ENCODE assay signal across 1 cellular context in the genomic region with DNA sequence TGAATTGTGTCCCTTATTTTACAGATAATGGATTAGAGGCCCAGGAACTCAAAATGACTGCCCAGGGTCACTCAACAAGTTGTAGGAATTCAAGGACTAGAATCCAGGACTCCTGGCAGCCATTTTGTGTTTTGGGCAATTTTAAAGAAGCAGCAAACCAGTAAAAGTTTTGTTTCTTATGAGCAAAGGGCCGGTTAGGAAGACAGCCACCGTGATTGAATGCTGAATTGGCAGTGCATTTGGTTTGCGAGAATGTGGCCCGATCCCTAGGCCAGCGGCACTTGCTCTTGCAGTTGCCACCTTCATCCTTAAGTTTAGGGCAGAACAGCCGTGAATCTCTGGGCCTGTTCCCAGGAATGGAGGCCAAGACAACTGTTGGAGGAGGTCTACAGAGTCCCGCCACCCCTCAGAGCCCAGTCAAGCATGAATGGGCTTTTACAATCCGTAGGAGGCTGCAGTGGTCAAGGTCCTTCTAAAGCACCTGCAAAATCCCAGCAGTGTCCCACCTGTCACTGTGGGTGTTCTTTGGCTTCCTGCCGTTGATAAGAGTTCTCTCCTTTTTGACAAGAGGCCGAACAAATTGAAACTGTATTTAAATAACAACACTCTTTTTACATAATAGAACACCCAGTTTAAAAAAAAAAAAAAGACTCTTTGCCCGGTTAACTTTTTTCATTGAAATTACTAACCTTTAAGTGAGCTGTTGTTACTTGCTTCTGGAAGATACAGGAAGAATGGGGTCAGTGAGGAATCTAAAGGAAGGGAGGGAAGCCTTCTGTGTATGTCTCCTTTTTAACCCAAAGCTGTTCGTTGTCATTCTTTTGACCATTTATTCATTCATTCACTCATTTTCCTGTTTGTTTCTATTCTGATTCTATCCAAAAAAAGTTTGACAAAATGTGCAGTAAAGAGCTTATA.
A peak's percentile ranks its signal among the peaks of the same experiment; 100 is the strongest.
TF ChIP-seq lines count a peak whose summit lies in the region.

No MANE protein-coding gene starts in this region.

TF ChIP-seq in WTC11, 78 proteins besides CTCF, POLR2A, EP300 and RAD21 (continued from another document and continues in another):
- TF ChIP-seq, protein P1, sequence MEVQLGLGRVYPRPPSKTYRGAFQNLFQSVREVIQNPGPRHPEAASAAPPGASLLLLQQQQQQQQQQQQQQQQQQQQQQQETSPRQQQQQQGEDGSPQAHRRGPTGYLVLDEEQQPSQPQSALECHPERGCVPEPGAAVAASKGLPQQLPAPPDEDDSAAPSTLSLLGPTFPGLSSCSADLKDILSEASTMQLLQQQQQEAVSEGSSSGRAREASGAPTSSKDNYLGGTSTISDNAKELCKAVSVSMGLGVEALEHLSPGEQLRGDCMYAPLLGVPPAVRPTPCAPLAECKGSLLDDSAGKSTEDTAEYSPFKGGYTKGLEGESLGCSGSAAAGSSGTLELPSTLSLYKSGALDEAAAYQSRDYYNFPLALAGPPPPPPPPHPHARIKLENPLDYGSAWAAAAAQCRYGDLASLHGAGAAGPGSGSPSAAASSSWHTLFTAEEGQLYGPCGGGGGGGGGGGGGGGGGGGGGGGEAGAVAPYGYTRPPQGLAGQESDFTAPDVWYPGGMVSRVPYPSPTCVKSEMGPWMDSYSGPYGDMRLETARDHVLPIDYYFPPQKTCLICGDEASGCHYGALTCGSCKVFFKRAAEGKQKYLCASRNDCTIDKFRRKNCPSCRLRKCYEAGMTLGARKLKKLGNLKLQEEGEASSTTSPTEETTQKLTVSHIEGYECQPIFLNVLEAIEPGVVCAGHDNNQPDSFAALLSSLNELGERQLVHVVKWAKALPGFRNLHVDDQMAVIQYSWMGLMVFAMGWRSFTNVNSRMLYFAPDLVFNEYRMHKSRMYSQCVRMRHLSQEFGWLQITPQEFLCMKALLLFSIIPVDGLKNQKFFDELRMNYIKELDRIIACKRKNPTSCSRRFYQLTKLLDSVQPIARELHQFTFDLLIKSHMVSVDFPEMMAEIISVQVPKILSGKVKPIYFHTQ (CRISPR knock-in tag; IDR thresholded peaks at IDR 0.05), result peak; percentile 72; the same call in 1 of the 2 replicates
- TF ChIP-seq FOXJ3 (CRISPR knock-in tag; IDR thresholded peaks at IDR 0.05; ENCODE audit: borderline replicate concordance), result 0 out of 2 replicates have a peak, but pooled peaks have one; percentile 43
- TF ChIP-seq, protein P2, sequence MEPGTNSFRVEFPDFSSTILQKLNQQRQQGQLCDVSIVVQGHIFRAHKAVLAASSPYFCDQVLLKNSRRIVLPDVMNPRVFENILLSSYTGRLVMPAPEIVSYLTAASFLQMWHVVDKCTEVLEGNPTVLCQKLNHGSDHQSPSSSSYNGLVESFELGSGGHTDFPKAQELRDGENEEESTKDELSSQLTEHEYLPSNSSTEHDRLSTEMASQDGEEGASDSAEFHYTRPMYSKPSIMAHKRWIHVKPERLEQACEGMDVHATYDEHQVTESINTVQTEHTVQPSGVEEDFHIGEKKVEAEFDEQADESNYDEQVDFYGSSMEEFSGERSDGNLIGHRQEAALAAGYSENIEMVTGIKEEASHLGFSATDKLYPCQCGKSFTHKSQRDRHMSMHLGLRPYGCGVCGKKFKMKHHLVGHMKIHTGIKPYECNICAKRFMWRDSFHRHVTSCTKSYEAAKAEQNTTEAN (CRISPR knock-in tag; IDR thresholded peaks at IDR 0.05), result 0 out of 2 replicates have a peak, but pooled peaks have one; percentile 77
- no peak for TF ChIP-seq GTF2I (CRISPR knock-in tag; conservative IDR thresholded peaks at IDR 0.05)
- TF ChIP-seq KAT7 (CRISPR knock-in tag; IDR thresholded peaks at IDR 0.05; ENCODE audit: borderline replicate concordance), result 0 out of 2 replicates have a peak, but pooled peaks have one; percentile 47
- 0 out of 2 replicates have a peak, but pooled peaks have one; percentile 26 for TF ChIP-seq MAX (CRISPR knock-in tag; IDR thresholded peaks at IDR 0.05)
- TF ChIP-seq PRRX2 (CRISPR knock-in tag; IDR thresholded peaks at IDR 0.05), result peak; percentile 61; the same call in 1 of the 2 replicates
- TF ChIP-seq SMAD3 (CRISPR knock-in tag; IDR thresholded peaks at IDR 0.05; ENCODE audit: borderline replicate concordance), result no peak
- TF ChIP-seq ZNF219 (CRISPR knock-in tag; IDR thresholded peaks at IDR 0.05; ENCODE audit: borderline replicate concordance), result no peak
- TF ChIP-seq E2F5 (CRISPR knock-in tag; IDR thresholded peaks at IDR 0.05), result no peak
- peak; percentile 66; the same call in 1 of the 2 replicates for TF ChIP-seq ZNF121 (CRISPR knock-in tag; IDR thresholded peaks at IDR 0.05)
- no peak for TF ChIP-seq ATF1 (CRISPR knock-in tag; IDR thresholded peaks at IDR 0.05)
- no peak for TF ChIP-seq ZNF512 (CRISPR knock-in tag; IDR thresholded peaks at IDR 0.05; ENCODE audit: borderline replicate concordance)
- no peak for TF ChIP-seq CREB1 (CRISPR knock-in tag; IDR thresholded peaks at IDR 0.05)
- TF ChIP-seq ZNF396 (CRISPR knock-in tag; IDR thresholded peaks at IDR 0.05; ENCODE audit: borderline replicate concordance), result peak; percentile 96
- TF ChIP-seq NFE2L1 (CRISPR knock-in tag; IDR thresholded peaks at IDR 0.05), result 0 out of 2 replicates have a peak, but pooled peaks have one; percentile 21
- TF ChIP-seq, protein P3, sequence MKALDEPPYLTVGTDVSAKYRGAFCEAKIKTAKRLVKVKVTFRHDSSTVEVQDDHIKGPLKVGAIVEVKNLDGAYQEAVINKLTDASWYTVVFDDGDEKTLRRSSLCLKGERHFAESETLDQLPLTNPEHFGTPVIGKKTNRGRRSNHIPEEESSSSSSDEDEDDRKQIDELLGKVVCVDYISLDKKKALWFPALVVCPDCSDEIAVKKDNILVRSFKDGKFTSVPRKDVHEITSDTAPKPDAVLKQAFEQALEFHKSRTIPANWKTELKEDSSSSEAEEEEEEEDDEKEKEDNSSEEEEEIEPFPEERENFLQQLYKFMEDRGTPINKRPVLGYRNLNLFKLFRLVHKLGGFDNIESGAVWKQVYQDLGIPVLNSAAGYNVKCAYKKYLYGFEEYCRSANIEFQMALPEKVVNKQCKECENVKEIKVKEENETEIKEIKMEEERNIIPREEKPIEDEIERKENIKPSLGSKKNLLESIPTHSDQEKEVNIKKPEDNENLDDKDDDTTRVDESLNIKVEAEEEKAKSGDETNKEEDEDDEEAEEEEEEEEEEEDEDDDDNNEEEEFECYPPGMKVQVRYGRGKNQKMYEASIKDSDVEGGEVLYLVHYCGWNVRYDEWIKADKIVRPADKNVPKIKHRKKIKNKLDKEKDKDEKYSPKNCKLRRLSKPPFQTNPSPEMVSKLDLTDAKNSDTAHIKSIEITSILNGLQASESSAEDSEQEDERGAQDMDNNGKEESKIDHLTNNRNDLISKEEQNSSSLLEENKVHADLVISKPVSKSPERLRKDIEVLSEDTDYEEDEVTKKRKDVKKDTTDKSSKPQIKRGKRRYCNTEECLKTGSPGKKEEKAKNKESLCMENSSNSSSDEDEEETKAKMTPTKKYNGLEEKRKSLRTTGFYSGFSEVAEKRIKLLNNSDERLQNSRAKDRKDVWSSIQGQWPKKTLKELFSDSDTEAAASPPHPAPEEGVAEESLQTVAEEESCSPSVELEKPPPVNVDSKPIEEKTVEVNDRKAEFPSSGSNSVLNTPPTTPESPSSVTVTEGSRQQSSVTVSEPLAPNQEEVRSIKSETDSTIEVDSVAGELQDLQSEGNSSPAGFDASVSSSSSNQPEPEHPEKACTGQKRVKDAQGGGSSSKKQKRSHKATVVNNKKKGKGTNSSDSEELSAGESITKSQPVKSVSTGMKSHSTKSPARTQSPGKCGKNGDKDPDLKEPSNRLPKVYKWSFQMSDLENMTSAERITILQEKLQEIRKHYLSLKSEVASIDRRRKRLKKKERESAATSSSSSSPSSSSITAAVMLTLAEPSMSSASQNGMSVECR (CRISPR knock-in tag; IDR thresholded peaks at IDR 0.05; ENCODE audit: borderline replicate concordance), result 0 out of 2 replicates have a peak, but pooled peaks have one; percentile 14
- TF ChIP-seq FOXP4 (CRISPR knock-in tag; IDR thresholded peaks at IDR 0.05), result peak; percentile 58; the same call in 1 of the 2 replicates
- TF ChIP-seq HMGA2 (CRISPR knock-in tag; IDR thresholded peaks at IDR 0.05), result no peak
- no peak for TF ChIP-seq ZBTB21 (CRISPR knock-in tag; IDR thresholded peaks at IDR 0.05; ENCODE audit: borderline replicate concordance)
- TF ChIP-seq TCF7 (CRISPR knock-in tag; IDR thresholded peaks at IDR 0.05; ENCODE audit: low read depth), result no peak
- peak; percentile 65 for TF ChIP-seq SP1 (CRISPR knock-in tag; conservative IDR thresholded peaks at IDR 0.05)
- TF ChIP-seq ZSCAN18 (CRISPR knock-in tag; IDR thresholded peaks at IDR 0.05), result peak; percentile 88
- TF ChIP-seq, protein P4, sequence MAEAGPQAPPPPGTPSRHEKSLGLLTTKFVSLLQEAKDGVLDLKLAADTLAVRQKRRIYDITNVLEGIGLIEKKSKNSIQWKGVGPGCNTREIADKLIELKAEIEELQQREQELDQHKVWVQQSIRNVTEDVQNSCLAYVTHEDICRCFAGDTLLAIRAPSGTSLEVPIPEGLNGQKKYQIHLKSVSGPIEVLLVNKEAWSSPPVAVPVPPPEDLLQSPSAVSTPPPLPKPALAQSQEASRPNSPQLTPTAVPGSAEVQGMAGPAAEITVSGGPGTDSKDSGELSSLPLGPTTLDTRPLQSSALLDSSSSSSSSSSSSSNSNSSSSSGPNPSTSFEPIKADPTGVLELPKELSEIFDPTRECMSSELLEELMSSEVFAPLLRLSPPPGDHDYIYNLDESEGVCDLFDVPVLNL (CRISPR knock-in tag; IDR thresholded peaks at IDR 0.05; ENCODE audit: borderline replicate concordance, low read depth), result no peak
- TF ChIP-seq SMAD4 (CRISPR knock-in tag; IDR thresholded peaks at IDR 0.05), result no peak
- TF ChIP-seq ZNF416 (CRISPR knock-in tag; IDR thresholded peaks at IDR 0.05), result 0 out of 2 replicates have a peak, but pooled peaks have one; percentile 43
- TF ChIP-seq FOXP1 (CRISPR knock-in tag; IDR thresholded peaks at IDR 0.05; ENCODE audit: borderline replicate concordance), result peak; percentile 72; the same call in 1 of the 2 replicates
- TF ChIP-seq ZNF671 (CRISPR knock-in tag; IDR thresholded peaks at IDR 0.05), result no peak; the same call in 1 of the 2 replicates
- peak; percentile 96 for TF ChIP-seq ZNF423 (CRISPR knock-in tag; IDR thresholded peaks at IDR 0.05)
- peak; percentile 76; the same call in 1 of the 2 replicates for TF ChIP-seq TEAD1 (CRISPR knock-in tag; IDR thresholded peaks at IDR 0.05)
